Comparison of ENCODE assay signal across 11 cellular contexts in the genomic region with DNA sequence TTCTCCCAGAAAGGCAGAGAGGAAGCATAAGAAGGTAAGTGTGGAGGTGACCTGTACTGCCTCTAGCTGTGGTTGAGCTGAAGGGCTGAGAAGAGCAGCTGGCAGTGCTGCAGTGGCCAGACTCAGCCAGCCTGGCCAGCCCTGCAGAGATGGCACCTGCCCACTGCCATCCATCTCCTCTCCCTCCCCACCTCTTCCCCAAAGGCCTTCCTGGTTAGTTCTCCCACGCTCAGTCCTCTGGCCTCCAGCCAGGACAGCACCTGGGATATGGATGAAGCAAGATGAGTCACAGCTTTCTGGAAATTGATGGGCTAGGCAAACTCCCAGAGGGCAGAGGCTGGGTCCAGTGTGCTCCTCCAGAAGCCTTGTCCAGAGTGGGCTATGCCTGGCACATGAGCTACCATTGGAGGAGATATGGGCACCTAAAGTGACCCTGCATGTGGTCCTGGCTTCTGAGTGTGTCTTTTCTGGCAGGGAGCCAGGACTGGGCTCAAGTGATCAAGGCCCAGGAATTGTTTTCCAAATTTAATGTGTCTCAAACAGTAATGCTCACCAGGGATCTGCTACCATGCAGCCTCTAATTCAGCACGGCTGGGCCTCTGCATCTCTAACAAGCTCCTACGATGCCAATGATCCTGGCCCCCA.
DNase-seq lines count a peak whose midpoint lies in the region; ATAC-seq and TF ChIP-seq lines count a peak whose summit lies in the region.
"Had no signal": no experiment of that assay in that cellular context is flagged by ENCODE, and none has a peak within 500 bp of the region (broad histone marks: within the 10 kb centered on the region; RNA-seq: fewer than 3 reads in every experiment).

No MANE protein-coding gene starts in this region.

- POLR2A ChIA-PET in activated CD4-positive, alpha-beta memory T cell treated with anti-CD3 and anti-CD28 coated beads, Interleukin-2, amount 10 ng/mL, durations not matched to agents 7 days and 5 days (lab: Charles Lee) = no interaction called here

- ATAC-seq in Right ventricle myocardium inferior = peak; percentile 15
- ATAC-seq in upper lobe of right lung = peak; percentile 11

- CTCF ChIA-PET in activated CD4-positive, alpha-beta memory T cell treated with anti-CD3 and anti-CD28 coated beads, Interleukin-2, amount 10 ng/mL, durations not matched to agents 7 days and 5 days (lab: Charles Lee) = no interaction called here

- no peaks in the 10 kb centered on the region for H3K36me3 ChIP-seq in left ventricle myocardium inferior
- H3K36me3 ChIP-seq in Peyer's patch = no peaks in the 10 kb centered on the region
- no peaks in the 10 kb centered on the region for H3K36me3 ChIP-seq in upper lobe of right lung

- no peak for TF ChIP-seq POLR2A in Peyer's patch (IDR thresholded peaks at IDR 0.05)

- H3K27ac ChIP-seq in left ventricle myocardium inferior (replicated peaks) (no peak overlapping the region), Peyer's patch (no peak overlapping the region), upper lobe of right lung (no peak overlapping the region)

- H3K9me3 ChIP-seq in left ventricle myocardium inferior (replicated peaks) (no peaks in the 10 kb centered on the region), Peyer's patch (no peaks in the 10 kb centered on the region), upper lobe of right lung (no peaks in the 10 kb centered on the region)

- H3K27me3 Mint-ChIP-seq in activated CD4-positive, alpha-beta memory T cell treated with anti-CD3 and anti-CD28 coated beads, Interleukin-2, amount 10 ng/mL, durations not matched to agents 7 days and 5 days = peaks cover 2% of the 10 kb centered on the region

- H3K4me1 Mint-ChIP-seq in activated CD4-positive, alpha-beta memory T cell treated with anti-CD3 and anti-CD28 coated beads, Interleukin-2, amount 10 ng/mL, durations not matched to agents 7 days and 5 days = peaks cover 22% of the 10 kb centered on the region

- H3K4me1 ChIP-seq in left ventricle myocardium inferior = peaks cover 16% of the 10 kb centered on the region
- no peaks in the 10 kb centered on the region for H3K4me1 ChIP-seq in Peyer's patch
- peaks cover 10% of the 10 kb centered on the region for H3K4me1 ChIP-seq in upper lobe of right lung

- intact Hi-C loops in Right ventricle myocardium inferior (cut with DNase I) = no loop called here
- intact Hi-C loops in left ventricle myocardium inferior (cut with micrococcal nuclease) = no loop called here
- intact Hi-C loops in upper lobe of right lung (cut with DNase I) = no loop called here

- H3K27ac Mint-ChIP-seq in activated CD4-positive, alpha-beta memory T cell treated with anti-CD3 and anti-CD28 coated beads, Interleukin-2, amount 10 ng/mL, durations not matched to agents 7 days and 5 days = no peak overlapping the region

- no peaks in the 10 kb centered on the region for H3K36me3 Mint-ChIP-seq in activated CD4-positive, alpha-beta memory T cell treated with anti-CD3 and anti-CD28 coated beads, Interleukin-2, amount 10 ng/mL, durations not matched to agents 7 days and 5 days (ENCODE audit: low read depth)

- H3K27me3 ChIP-seq in left ventricle myocardium inferior (ENCODE audit: low read depth) (no peaks in the 10 kb centered on the region), Peyer's patch (no peaks in the 10 kb centered on the region), upper lobe of right lung (no peaks in the 10 kb centered on the region)

- no peak overlapping the region for H3K4me3 Mint-ChIP-seq in activated CD4-positive, alpha-beta memory T cell treated with anti-CD3 and anti-CD28 coated beads, Interleukin-2, amount 10 ng/mL, durations not matched to agents 7 days and 5 days

- DNase-seq in Right ventricle myocardium inferior (ENCODE audit: missing footprints) (no peak), left ventricle myocardium inferior (no peak), Peyer's patch (peak in 2 of 3 donors; percentile 62 to 78), glomerular visceral epithelial cell (ENCODE audit: extremely low spot score) (peak; percentile 60), upper lobe of right lung (no peak), hippocampal formation (lab: John Stamatoyannopoulos, UW) (no peak)
- no peak for DNase-seq in stimulated activated CD4-positive, alpha-beta T cell treated with anti-CD3 and anti-CD28 coated beads, Interleukin-15, amount 100 ng/mL, for 24 hours
- DNase-seq in activated CD4-positive, alpha-beta memory T cell treated with anti-CD3 and anti-CD28 coated beads, Interleukin-2, amount 10 ng/mL, durations not matched to agents 7 days and 5 days = no peak
- DNase-seq: midbrain, NCI-H2227 treated with DMSO at 0.1 percent for 48 hours had no signal

- no peak overlapping the region for H3K4me3 ChIP-seq in left ventricle myocardium inferior
- H3K4me3 ChIP-seq in Peyer's patch = no peak overlapping the region
- H3K4me3 ChIP-seq in upper lobe of right lung = no peak overlapping the region
- H3K4me3 ChIP-seq: smooth muscle cell had no signal

- TF ChIP-seq CTCF in left ventricle myocardium inferior (IDR thresholded peaks at IDR 0.05; ENCODE audit: borderline replicate concordance) (no peak), Peyer's patch (IDR thresholded peaks at IDR 0.05) (peak in 1 of 6 experiments; percentile 10), upper lobe of right lung (IDR thresholded peaks at IDR 0.05) (no peak)

- H3K9me3 Mint-ChIP-seq in activated CD4-positive, alpha-beta memory T cell treated with anti-CD3 and anti-CD28 coated beads, Interleukin-2, amount 10 ng/mL, durations not matched to agents 7 days and 5 days = peaks cover 4% of the 10 kb centered on the region

Comparison
In these comparisons a context has a peak if more than half of its experiments do, and no peak if none do; other contexts are left out.
1. DNase-seq: peak in Peyer's patch (2 of 3) and glomerular visceral epithelial cell (single experiment); none in Right ventricle myocardium inferior (single experiment), left ventricle myocardium inferior (single experiment), upper lobe of right lung (single experiment), hippocampal formation (0 of 2), stimulated activated CD4-positive, alpha-beta T cell treated with anti-CD3 and anti-CD28 coated beads, Interleukin-15, amount 100 ng/mL, for 24 hours (single experiment) and activated CD4-positive, alpha-beta memory T cell treated with anti-CD3 and anti-CD28 coated beads, Interleukin-2, amount 10 ng/mL, durations not matched to agents 7 days and 5 days (single experiment).